In the genomic region with DNA sequence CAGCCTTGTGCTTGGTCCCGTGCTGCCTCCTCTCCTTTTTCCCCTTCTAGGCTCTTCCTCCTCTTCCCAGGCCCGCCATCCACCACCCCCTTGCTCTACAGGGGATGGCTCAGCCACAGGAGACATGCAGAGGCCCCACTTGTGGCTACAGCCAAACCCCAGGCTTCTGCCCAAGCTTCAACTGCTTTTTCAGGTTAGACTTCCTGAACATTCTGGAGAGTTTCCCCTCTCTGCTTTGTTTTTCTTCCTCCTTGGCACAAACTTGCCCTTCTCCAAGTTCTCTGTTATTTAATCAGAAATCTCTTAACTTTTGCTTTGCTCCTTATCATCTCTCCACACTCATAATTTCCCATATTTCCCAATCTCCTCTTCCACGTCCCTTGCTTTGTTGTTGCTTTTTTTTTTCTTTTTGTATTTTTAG, we compare ENCODE assay signal across 18 cellular contexts. TPM values are rescaled to one million over a fixed set of nuclear protein-coding genes. Genes with fewer than 3 reads are reported as not detected.
DNase-seq lines count a peak whose midpoint lies in the region; ATAC-seq, FAIRE-seq and TF ChIP-seq lines count a peak whose summit lies in the region.
"Had no signal": no experiment of that assay in that cellular context is flagged by ENCODE, and none has a peak within 500 bp of the region (broad histone marks: within the 10 kb centered on the region; RNA-seq: fewer than 3 reads in every experiment).

No MANE protein-coding gene starts in this region.

- CTCF ChIA-PET in H1 (lab: Charles Lee; ENCODE audit: partially characterized antibody): interaction anchor here (1.0 kb wide), 1 partner anchor 42 kb away, joined by 3 read pairs; no protein-coding TSS in a partner anchor

- no peak for TF ChIP-seq POLR2A in H1 (IDR thresholded peaks at IDR 0.05; ENCODE audit: control extremely low read depth in 1 of 2, low read depth in 2 of 2, low read length in 2 of 2)

- POLR2A ChIA-PET in H1 (lab: Charles Lee; ENCODE audit: partially characterized antibody): no interaction called here

- H3K4me3 ChIP-seq in Karpas-422 (ENCODE audit: low read length) (no peak overlapping the region), H1 (ENCODE audit: extremely low read depth in 1 of 4, insufficient read depth in 2 of 4, low read depth in 3 of 4, low read length in 4 of 4) (no peak overlapping the region)
- H3K4me3 ChIP-seq: breast epithelium, dorsolateral prefrontal cortex, GM12878, K562, vagina had no signal

- peaks cover 10% of the 10 kb centered on the region for H3K36me3 Mint-ChIP-seq in stimulated activated effector memory CD8-positive, alpha-beta T cell treated with anti-CD3 and anti-CD28 coated beads, Interleukin-12 subunit alpha, Interleukin-12 subunit beta, amount 100 ng/mL, for 72 hours
- H3K36me3 Mint-ChIP-seq in activated T-helper 17 cell treated with anti-CD3 and anti-CD28 coated beads, Interleukin-2, amount 50 U/mL, for 72 hours (ENCODE audit: low read depth): peaks cover 26% of the 10 kb centered on the region
- H3K36me3 Mint-ChIP-seq: activated naive CD8-positive, alpha-beta T cell had no signal

- no peak overlapping the region for H3K14ac ChIP-seq in H1 (ENCODE audit: insufficient read length)

- no peak for FAIRE-seq in H1 (lab: Jason Lieb, UNC)
- FAIRE-seq: D721Med, GM12878, K562 had no signal

- no peaks in the 10 kb centered on the region for H3K9me2 ChIP-seq in Karpas-422 (replicated peaks; ENCODE audit: insufficient read depth, low read length)

- H2BK5ac ChIP-seq in H1 (ENCODE audit: low read depth, low read length): peak overlapping the region; percentile 48; the same call in 1 of the 2 replicates

- H2AK5ac ChIP-seq in H1 (ENCODE audit: low read depth, low read length): no peak overlapping the region; the same call in 1 of the 2 replicates

- H3K4me3 Mint-ChIP-seq in stimulated activated effector memory CD8-positive, alpha-beta T cell treated with anti-CD3 and anti-CD28 coated beads, Interleukin-12 subunit alpha, Interleukin-12 subunit beta, amount 100 ng/mL, for 72 hours: no peak overlapping the region
- no peak overlapping the region for H3K4me3 Mint-ChIP-seq in activated T-helper 17 cell treated with anti-CD3 and anti-CD28 coated beads, Interleukin-2, amount 50 U/mL, for 72 hours
- H3K4me3 Mint-ChIP-seq: activated CD4-positive, alpha-beta T cell treated with anti-CD3 and anti-CD28 coated beads, Interleukin-2, amount 10 ng/mL, durations not matched to agents 24 days and 14 days; activated naive CD8-positive, alpha-beta T cell had no signal

- peak overlapping the region; percentile 78 for H3K27ac Mint-ChIP-seq in stimulated activated effector memory CD8-positive, alpha-beta T cell treated with anti-CD3 and anti-CD28 coated beads, Interleukin-12 subunit alpha, Interleukin-12 subunit beta, amount 100 ng/mL, for 72 hours
- H3K27ac Mint-ChIP-seq in activated T-helper 17 cell treated with anti-CD3 and anti-CD28 coated beads, Interleukin-2, amount 50 U/mL, for 72 hours: no peak overlapping the region
- H3K27ac Mint-ChIP-seq: activated CD4-positive, alpha-beta T cell treated with anti-CD3 and anti-CD28 coated beads, Interleukin-2, amount 10 ng/mL, durations not matched to agents 24 days and 14 days had no signal

- peak overlapping the region; percentile 63; the same call in 1 of the 2 replicates for H2BK15ac ChIP-seq in H1 (ENCODE audit: low read length)

- H3K4me1 Mint-ChIP-seq in stimulated activated effector memory CD8-positive, alpha-beta T cell treated with anti-CD3 and anti-CD28 coated beads, Interleukin-12 subunit alpha, Interleukin-12 subunit beta, amount 100 ng/mL, for 72 hours: peaks cover 17% of the 10 kb centered on the region
- no peaks in the 10 kb centered on the region for H3K4me1 Mint-ChIP-seq in activated T-helper 17 cell treated with anti-CD3 and anti-CD28 coated beads, Interleukin-2, amount 50 U/mL, for 72 hours

- no peak for ATAC-seq in stimulated activated effector memory CD8-positive, alpha-beta T cell treated with anti-CD3 and anti-CD28 coated beads, Interleukin-12 subunit alpha, Interleukin-12 subunit beta, amount 100 ng/mL, for 72 hours
- no peak for ATAC-seq in GM18907 (IDR thresholded peaks at IDR 0.05; ENCODE audit: unreplicated experiment)
- no peak for ATAC-seq in activated T-helper 17 cell treated with anti-CD3 and anti-CD28 coated beads, Interleukin-2, amount 50 U/mL, for 72 hours (replicated peaks)
- ATAC-seq in GM18517 (IDR thresholded peaks at IDR 0.05; ENCODE audit: unreplicated experiment): no peak
- ATAC-seq: GM12878, K562, Panc1, right cardiac atrium, SK-N-SH treated with all-trans-retinoic acid at 6 μM for 48 hours had no signal

- H4K5ac ChIP-seq in H1 (ENCODE audit: insufficient read length, low read depth, low read length): no peak overlapping the region

- no peaks in the 10 kb centered on the region for H3K27me3 ChIP-seq in Karpas-422 (ENCODE audit: low read length)
- H3K27me3 ChIP-seq in H1 (replicated peaks in 1 of 4; ENCODE audit: control insufficient read depth in 3 of 4, extremely low read depth in 1 of 4, insufficient read depth in 3 of 4, low read length in 3 of 4): no peaks in the 10 kb centered on the region
- H3K27me3 ChIP-seq: breast epithelium, dorsolateral prefrontal cortex, vagina had no signal

- no peak overlapping the region for H3K56ac ChIP-seq in H1 (replicated peaks; ENCODE audit: insufficient read length, low read depth, low read length)

- H3K23ac ChIP-seq in H1 (ENCODE audit: insufficient read length): no peak overlapping the region

- H3K4me2 ChIP-seq in Karpas-422 (ENCODE audit: low read depth, low read length, poor library complexity, severe bottlenecking): no peak overlapping the region
- H3K4me2 ChIP-seq in H1 (ENCODE audit: insufficient read depth in 1 of 2, low read depth in 2 of 2, low read length in 2 of 2): no peak overlapping the region

- no peak for TF ChIP-seq EP300 in H1 (IDR thresholded peaks at IDR 0.05; ENCODE audit: borderline replicate concordance in 1 of 2, low read depth in 2 of 2, low read length in 2 of 2)

- TF ChIP-seq RAD21 in H1 (IDR thresholded peaks at IDR 0.05 in 1 of 2, conservative IDR thresholded peaks at IDR 0.05 in 1 of 2; ENCODE audit: low read depth in 2 of 2, low read length in 2 of 2): no peak

- peak; percentile 47 for DNase-seq in GF-D8 (lab: John Stamatoyannopoulos, UW)
- DNase-seq in Karpas-422: peak; percentile 5
- DNase-seq in H1 (ENCODE audit: low read depth in 1 of 2, low spot score in 2 of 2): no peak
- no peak for DNase-seq in stimulated activated effector memory CD8-positive, alpha-beta T cell treated with anti-CD3 and anti-CD28 coated beads, Interleukin-12 subunit alpha, Interleukin-12 subunit beta, amount 100 ng/mL, for 72 hours (ENCODE audit: low spot score in 2 of 2)
- DNase-seq: activated CD4-positive, alpha-beta T cell treated with anti-CD3 and anti-CD28 coated beads, Interleukin-2, amount 10 ng/mL, durations not matched to agents 24 days and 14 days; dorsolateral prefrontal cortex; right cardiac atrium had no signal

- no peak overlapping the region for H3K9ac ChIP-seq in Karpas-422 (ENCODE audit: low read length)
- no peak overlapping the region for H3K9ac ChIP-seq in H1 (replicated peaks in 1 of 4; ENCODE audit: extremely low read depth in 1 of 4, low read depth in 3 of 4, low read length in 3 of 4)

- H4K8ac ChIP-seq in H1 (ENCODE audit: extremely low read depth, insufficient read depth, low read length): peak overlapping the region; percentile 0; the same call in 1 of the 2 replicates

- H2BK20ac ChIP-seq in H1 (ENCODE audit: low read length): no peak overlapping the region; the same call in 1 of the 2 replicates

- TF ChIP-seq CTCF in H1 (IDR thresholded peaks at IDR 0.05; ENCODE audit: control extremely low read depth in 1 of 3, insufficient read depth in 1 of 3, low read depth in 1 of 3, low read length in 3 of 3): no peak

- WGBS in H1 (ENCODE audit: extremely low coverage in 1 of 2, insufficient coverage in 1 of 2, insufficient read length in 1 of 2, insufficient replicate concordance in 2 of 2, low coverage in 1 of 2, low lambda C conversion rate in 2 of 2, missing lambda C conversion rate in 1 of 2), 2 experiments: 97 to 100% methylated on average over 1 to 3 of the region's 3 CpGs

- no peak overlapping the region for H3K18ac ChIP-seq in H1 (ENCODE audit: extremely low read depth, low read length)

- H4K91ac ChIP-seq in H1 (replicated peaks; ENCODE audit: insufficient read length, low read length): peak overlapping the region; percentile 56

- no peaks in the 10 kb centered on the region for H3K79me1 ChIP-seq in H1 (ENCODE audit: low read depth, low read length)

- no peaks in the 10 kb centered on the region for H3K9me3 Mint-ChIP-seq in stimulated activated effector memory CD8-positive, alpha-beta T cell treated with anti-CD3 and anti-CD28 coated beads, Interleukin-12 subunit alpha, Interleukin-12 subunit beta, amount 100 ng/mL, for 72 hours
- no peaks in the 10 kb centered on the region for H3K9me3 Mint-ChIP-seq in activated T-helper 17 cell treated with anti-CD3 and anti-CD28 coated beads, Interleukin-2, amount 50 U/mL, for 72 hours
- H3K9me3 Mint-ChIP-seq: activated CD4-positive, alpha-beta T cell treated with anti-CD3 and anti-CD28 coated beads, Interleukin-2, amount 10 ng/mL, durations not matched to agents 24 days and 14 days had no signal

- H3K27ac ChIP-seq in Karpas-422 (ENCODE audit: low read length) (no peak overlapping the region), H1 (ENCODE audit: low read depth, low read length) (no peak overlapping the region)
- H3K27ac ChIP-seq: breast epithelium, dorsolateral prefrontal cortex, vagina had no signal

- H3K4me1 ChIP-seq in Karpas-422 (ENCODE audit: low read length) (no peaks in the 10 kb centered on the region), H1 (replicated peaks in 1 of 4; ENCODE audit: control insufficient read depth in 3 of 4, insufficient read depth in 4 of 4, low read length in 3 of 4) (peaks cover 9 to 14% (median 12%) of the 10 kb centered on the region in 4 experiments)
- H3K4me1 ChIP-seq: breast epithelium had no signal

- H2AFZ ChIP-seq in Karpas-422 (ENCODE audit: low read length) (no peak overlapping the region), H1 (ENCODE audit: low read length) (no peak overlapping the region)

- no peaks in the 10 kb centered on the region for H3K9me3 ChIP-seq in Karpas-422 (ENCODE audit: low read length)
- H3K9me3 ChIP-seq in H1 (ENCODE audit: insufficient read depth in 2 of 2, low read depth in 1 of 2, low read length in 1 of 2): no peaks in the 10 kb centered on the region
- H3K9me3 ChIP-seq: breast epithelium, vagina had no signal

- no peaks in the 10 kb centered on the region for H3K23me2 ChIP-seq in H1 (ENCODE audit: low read depth, low read length)

- no peak overlapping the region for H3K4ac ChIP-seq in H1 (replicated peaks; ENCODE audit: insufficient read length, low read depth, low read length)

- no peaks in the 10 kb centered on the region for H3K27me3 Mint-ChIP-seq in activated T-helper 17 cell treated with anti-CD3 and anti-CD28 coated beads, Interleukin-2, amount 50 U/mL, for 72 hours
- H3K27me3 Mint-ChIP-seq: activated CD4-positive, alpha-beta T cell treated with anti-CD3 and anti-CD28 coated beads, Interleukin-2, amount 10 ng/mL, durations not matched to agents 24 days and 14 days; activated naive CD8-positive, alpha-beta T cell had no signal

- H3K36me3 ChIP-seq in Karpas-422 (ENCODE audit: insufficient read depth, low read length): no peaks in the 10 kb centered on the region
- H3K36me3 ChIP-seq in H1 (ENCODE audit: control insufficient read depth in 2 of 4, insufficient read depth in 4 of 4, low read length in 3 of 4): no peaks in the 10 kb centered on the region
- H3K36me3 ChIP-seq: breast epithelium, vagina had no signal

- H4K20me1 ChIP-seq in Karpas-422 (ENCODE audit: insufficient read depth, low read depth, low read length): no peaks in the 10 kb centered on the region
- no peaks in the 10 kb centered on the region for H4K20me1 ChIP-seq in H1 (replicated peaks in 1 of 2; ENCODE audit: control insufficient read depth in 1 of 2, insufficient read depth in 2 of 2, low read length in 2 of 2)

- no peak overlapping the region; the same call in 1 of the 2 replicates for H2BK12ac ChIP-seq in H1 (ENCODE audit: low read depth, low read length)

- H3K79me2 ChIP-seq in Karpas-422 (ENCODE audit: low read length) (no peaks in the 10 kb centered on the region), H1 (ENCODE audit: control insufficient read depth in 1 of 2, insufficient read depth in 2 of 2, low read length in 2 of 2) (no peaks in the 10 kb centered on the region)

- no peak overlapping the region for H2BK120ac ChIP-seq in H1 (replicated peaks; ENCODE audit: low read depth, low read length)

RNA-seq across cellular contexts. Expression of gene HAS3, which starts 18.3 kb away (rescaled TPM):
- 1.9 TPM in 2 replicates for total RNA-seq in Karpas-422 (2014; rRNA removed; shearing (Covaris generic); ENCODE audit: low replicate concordance)
- 64.4 and 69.6 TPM in 2 replicates for total RNA-seq in H1 (2021; fragmentation: NEBNext Ultra II Directional; extraction: Animal tissue kit (Norgen Biotek cat#: 25700))
- polyA plus RNA-seq in H1 (2011; rRNA removed): 32.1 and 36.3 TPM in 2 replicates
- 29.6 TPM for polyA plus RNA-seq in H1 (2011; cell fraction: cytosol; rRNA removed)
- 66.5 TPM for polyA plus RNA-seq in H1 (2011; cell fraction: nucleus; rRNA removed)
- 34.8 to 49.4 TPM (median 37.8 TPM) in 4 replicates for polyA plus RNA-seq in H1 (2012, experiment 1 of 2)
- polyA plus RNA-seq in H1 (2012, experiment 2 of 2): 21.6 TPM
- polyA plus RNA-seq in H1 (2013, experiment 1 of 2): 67.7 TPM
- 65.6 TPM for polyA plus RNA-seq in H1 (2013, experiment 2 of 2)
- 63.5 and 84.0 TPM in 2 replicates for polyA minus RNA-seq in H1 (2011; rRNA and poly(A)+ RNA removed)
- 45.7 TPM for polyA minus RNA-seq in H1 (2011; cell fraction: cytosol; rRNA and poly(A)+ RNA removed)
- polyA minus RNA-seq in H1 (2011; cell fraction: nucleus; rRNA and poly(A)+ RNA removed): 51.1 TPM
- total RNA-seq in activated T-helper 17 cell treated with anti-CD3 and anti-CD28 coated beads, Interleukin-2, amount 50 U/mL, for 72 hours: under 1 TPM; 0.40 to 0.71 TPM

RNA-seq across cellular contexts. Expression of gene CHTF8, which starts 45.2 kb away (rescaled TPM):
- total RNA-seq in Karpas-422 (2014; rRNA removed; shearing (Covaris generic); ENCODE audit: low replicate concordance): 87.0 and 98.5 TPM in 2 replicates
- 138 and 146 TPM in 2 replicates for total RNA-seq in H1 (2021; fragmentation: NEBNext Ultra II Directional; extraction: Animal tissue kit (Norgen Biotek cat#: 25700))
- polyA plus RNA-seq in H1 (2011; rRNA removed): 114 and 163 TPM in 2 replicates
- 142 TPM for polyA plus RNA-seq in H1 (2011; cell fraction: cytosol; rRNA removed)
- 134 TPM for polyA plus RNA-seq in H1 (2011; cell fraction: nucleus; rRNA removed)
- 121 to 142 TPM (median 125 TPM) in 4 replicates for polyA plus RNA-seq in H1 (2012, experiment 1 of 2)
- 205 TPM for polyA plus RNA-seq in H1 (2012, experiment 2 of 2)
- polyA plus RNA-seq in H1 (2013, experiment 1 of 2): 85.3 TPM
- 88.1 TPM for polyA plus RNA-seq in H1 (2013, experiment 2 of 2)
- polyA minus RNA-seq in H1 (2011; rRNA and poly(A)+ RNA removed): 161 and 182 TPM in 2 replicates
- 79.5 TPM for polyA minus RNA-seq in H1 (2011; cell fraction: cytosol; rRNA and poly(A)+ RNA removed)
- polyA minus RNA-seq in H1 (2011; cell fraction: nucleus; rRNA and poly(A)+ RNA removed): 44.1 TPM
- 100 to 1,000 TPM; 103 to 129 TPM for total RNA-seq in activated T-helper 17 cell treated with anti-CD3 and anti-CD28 coated beads, Interleukin-2, amount 50 U/mL, for 72 hours

RNA-seq across cellular contexts. Expression of gene UTP4, which starts 45.3 kb away (rescaled TPM):
- total RNA-seq in Karpas-422 (2014; rRNA removed; shearing (Covaris generic); ENCODE audit: low replicate concordance): 22.0 and 31.6 TPM in 2 replicates
- total RNA-seq in H1 (2021; fragmentation: NEBNext Ultra II Directional; extraction: Animal tissue kit (Norgen Biotek cat#: 25700)): 101 TPM in 2 replicates
- 71.8 and 118 TPM in 2 replicates for polyA plus RNA-seq in H1 (2011; rRNA removed)
- 97.1 TPM for polyA plus RNA-seq in H1 (2011; cell fraction: cytosol; rRNA removed)
- 79.0 TPM for polyA plus RNA-seq in H1 (2011; cell fraction: nucleus; rRNA removed)
- polyA plus RNA-seq in H1 (2012, experiment 1 of 2): 79.5 to 93.4 TPM (median 87.5 TPM) in 4 replicates
- polyA plus RNA-seq in H1 (2012, experiment 2 of 2): 49.1 TPM
- polyA plus RNA-seq in H1 (2013, experiment 1 of 2): 56.7 TPM
- 56.3 TPM for polyA plus RNA-seq in H1 (2013, experiment 2 of 2)
- 200 and 231 TPM in 2 replicates for polyA minus RNA-seq in H1 (2011; rRNA and poly(A)+ RNA removed)
- 63.9 TPM for polyA minus RNA-seq in H1 (2011; cell fraction: cytosol; rRNA and poly(A)+ RNA removed)
- polyA minus RNA-seq in H1 (2011; cell fraction: nucleus; rRNA and poly(A)+ RNA removed): 44.5 TPM
- total RNA-seq in activated T-helper 17 cell treated with anti-CD3 and anti-CD28 coated beads, Interleukin-2, amount 50 U/mL, for 72 hours: 100 to 1,000 TPM in 1 of 2 donors, 10 to 100 TPM in 1; 69.1 to 112 TPM

Comparison
In these comparisons a context has a peak if more than half of its experiments do, and no peak if none do; other contexts are left out.
1. DNase-seq: peak in GF-D8 (single experiment) and Karpas-422 (single experiment); none in H1 (0 of 2) and stimulated activated effector memory CD8-positive, alpha-beta T cell treated with anti-CD3 and anti-CD28 coated beads, Interleukin-12 subunit alpha, Interleukin-12 subunit beta, amount 100 ng/mL, for 72 hours (0 of 2).
2. RNA of gene HAS3, which starts 18.3 kb away (total RNA-seq): 64.4 to 69.6 TPM in H1; 1.9 TPM in Karpas-422 and 0.40 to 0.71 TPM in activated T-helper 17 cell treated with anti-CD3 and anti-CD28 coated beads, Interleukin-2, amount 50 U/mL, for 72 hours; every median in the first group is over 10 times any median in the second.